8 cellular contexts compared by ENCODE assay signal in genomic region chr20:20568604-20569205, GRCh38.
DNase-seq lines count a peak whose midpoint lies in the region; ATAC-seq and TF ChIP-seq lines count a peak whose summit lies in the region.

No MANE protein-coding gene starts in this region.

- no peak overlapping the region for H3K27ac ChIP-seq in C4-2B

- H3K9me3 Mint-ChIP-seq in activated CD4-positive, alpha-beta T cell treated with anti-CD3 and anti-CD28 coated beads, Interleukin-2, amount 10 ng/mL, durations not matched to agents 24 days and 14 days = no peaks in the 10 kb centered on the region

- DNase-seq in GM13977 (ENCODE audit: low spot score) = peak; percentile 29
- DNase-seq in NCI-H2171 (lab: John Stamatoyannopoulos, UW) = peak; percentile 80
- peak; percentile 73 for DNase-seq in activated CD4-positive, alpha-beta T cell treated with anti-CD3 and anti-CD28 coated beads, Interleukin-2, amount 10 ng/mL, durations not matched to agents 24 days and 14 days
- peak; percentile 68 for DNase-seq in globus pallidus (ENCODE audit: low spot score)
- DNase-seq in smooth muscle cell of the brain vasculature (ENCODE audit: low read depth, low spot score) = peak; percentile 17

- in situ Hi-C loops in GM13977 (cut with MboI; ENCODE audit: low pct_unique_long_range_greater_than_20kb, low sequenced_read_pairs, unreplicated experiment) = loop anchor here (10.0 to 25.0 kb wide), 2 partner anchors 204 to 481 kb away; partner anchors contain the start of gene INSM1

- peaks cover 13% of the 10 kb centered on the region for H3K36me3 Mint-ChIP-seq in activated CD4-positive, alpha-beta T cell treated with anti-CD3 and anti-CD28 coated beads, Interleukin-2, amount 10 ng/mL, durations not matched to agents 24 days and 14 days (ENCODE audit: low read depth)

- no peak for ATAC-seq in GM21528 (IDR thresholded peaks at IDR 0.05; ENCODE audit: low FRiP score, unreplicated experiment)
- no peak for ATAC-seq in HG03432 (IDR thresholded peaks at IDR 0.05; ENCODE audit: unreplicated experiment)

- H3K27ac Mint-ChIP-seq in activated CD4-positive, alpha-beta T cell treated with anti-CD3 and anti-CD28 coated beads, Interleukin-2, amount 10 ng/mL, durations not matched to agents 24 days and 14 days = no peak overlapping the region

- H3K27me3 Mint-ChIP-seq in activated CD4-positive, alpha-beta T cell treated with anti-CD3 and anti-CD28 coated beads, Interleukin-2, amount 10 ng/mL, durations not matched to agents 24 days and 14 days = no peaks in the 10 kb centered on the region

- TF ChIP-seq CTCF in C4-2B (conservative IDR thresholded peaks at IDR 0.05) = peak; percentile 85
- peak; percentile 78 for TF ChIP-seq CTCF in GM13977 (IDR thresholded peaks at IDR 0.05; ENCODE audit: extremely low read depth, insufficient read depth, missing control alignments)

- H3K4me1 Mint-ChIP-seq in activated CD4-positive, alpha-beta T cell treated with anti-CD3 and anti-CD28 coated beads, Interleukin-2, amount 10 ng/mL, durations not matched to agents 24 days and 14 days = peaks cover 12% of the 10 kb centered on the region

- H3K4me3 Mint-ChIP-seq in activated CD4-positive, alpha-beta T cell treated with anti-CD3 and anti-CD28 coated beads, Interleukin-2, amount 10 ng/mL, durations not matched to agents 24 days and 14 days = no peak overlapping the region

- intact Hi-C loops in activated CD4-positive, alpha-beta T cell treated with anti-CD3 and anti-CD28 coated beads, Interleukin-2, amount 10 ng/mL, durations not matched to agents 24 days and 14 days (cut with micrococcal nuclease) = loop anchor here (1.0 to 2.0 kb wide), 5 partner anchors 18 to 484 kb away; no protein-coding TSS in a partner anchor

Comparison
In these comparisons a context has a peak if more than half of its experiments do, and no peak if none do; other contexts are left out.
1. DNase-seq: peak in every context shown above with its lines; median percentile 80 in NCI-H2171; 73 in activated CD4-positive, alpha-beta T cell treated with anti-CD3 and anti-CD28 coated beads, Interleukin-2, amount 10 ng/mL, durations not matched to agents 24 days and 14 days; 68 in globus pallidus; 29 in GM13977; 17 in smooth muscle cell of the brain vasculature.